ENCODE assay signal across 8 cellular contexts in genomic region chr12:57590892-57591566, GRCh38. TPM values are rescaled to one million over a fixed set of nuclear protein-coding genes. Genes with fewer than 3 reads are reported as not detected.
A peak's percentile ranks its signal among the peaks of the same experiment; 100 is the strongest.
DNase-seq lines count a peak whose midpoint lies in the region; ATAC-seq and TF ChIP-seq lines count a peak whose summit lies in the region.

Gene PIP4K2C (plus strand): TSS chr12:57591192. CDS start chr12:57591290, 98 bp downstream.

- H3K9ac ChIP-seq in SU-DHL-6 (ENCODE audit: low read length) (peak within 1 kb of the TSS; percentile 82), parathyroid adenoma (no peak within 1 kb of the TSS)

- H3K27ac Mint-ChIP-seq in activated naive CD8-positive, alpha-beta T cell treated with anti-CD3 and anti-CD28 coated beads, Interleukin-2, amount 10 ng/mL, durations not matched to agents 7 days and 5 days, result peak within 1 kb of the TSS; percentile 82

- H3K4me2 ChIP-seq in SU-DHL-6 (ENCODE audit: low read depth, low read length, poor library complexity, severe bottlenecking) (peak within 1 kb of the TSS; percentile 97), parathyroid adenoma (ENCODE audit: low read length) (peak within 1 kb of the TSS; percentile 89)

- peaks cover 21% of the 10 kb centered on the region for H3K4me1 Mint-ChIP-seq in activated naive CD8-positive, alpha-beta T cell treated with anti-CD3 and anti-CD28 coated beads, Interleukin-2, amount 10 ng/mL, durations not matched to agents 7 days and 5 days

- H3K36me3 Mint-ChIP-seq in activated naive CD8-positive, alpha-beta T cell treated with anti-CD3 and anti-CD28 coated beads, Interleukin-2, amount 10 ng/mL, durations not matched to agents 7 days and 5 days, result peaks cover 3% of the 10 kb centered on the region

- no peaks in the 10 kb centered on the region for H3K27me3 ChIP-seq in SU-DHL-6 (ENCODE audit: low read length)
- peaks cover 36% of the 10 kb centered on the region for H3K27me3 ChIP-seq in cardiac muscle cell
- H3K27me3 ChIP-seq in parathyroid adenoma (ENCODE audit: control insufficient read depth, insufficient read depth, low read length), result no peaks in the 10 kb centered on the region
- no peaks in the 10 kb centered on the region for H3K27me3 ChIP-seq in tibial artery

- H3K4me1 ChIP-seq in cardiac muscle cell (ENCODE audit: low read depth) (no peaks in the 10 kb centered on the region), parathyroid adenoma (no peaks in the 10 kb centered on the region), tibial artery (peaks cover 0 to 28% (median 13%) of the 10 kb centered on the region in 4 donors)

- peaks cover 17% of the 10 kb centered on the region for H3K79me2 ChIP-seq in SU-DHL-6 (ENCODE audit: insufficient read depth, low read length)
- no peaks in the 10 kb centered on the region for H3K79me2 ChIP-seq in parathyroid adenoma

- H3K9me3 Mint-ChIP-seq in activated naive CD8-positive, alpha-beta T cell treated with anti-CD3 and anti-CD28 coated beads, Interleukin-2, amount 10 ng/mL, durations not matched to agents 7 days and 5 days, result no peaks in the 10 kb centered on the region

- CTCF ChIA-PET in HEK293T (lab: Yijun Ruan, JAX), result interaction anchor here (1.0 to 2.5 kb wide), 3 partner anchors 8 to 136 kb away, joined by 3 to 16 read pairs (median 3); no protein-coding TSS in a partner anchor

- 0 out of 2 replicates have a peak within 1 kb of the TSS, but pooled peaks have one; percentile 5 for H3K27ac ChIP-seq in SU-DHL-6 (ENCODE audit: low read depth, low read length)
- H3K27ac ChIP-seq in cardiac muscle cell, result no peak within 1 kb of the TSS
- peak within 1 kb of the TSS; percentile 71 for H3K27ac ChIP-seq in parathyroid adenoma
- peak within 1 kb of the TSS; percentile 81 to 85 for H3K27ac ChIP-seq in tibial artery

- DNase-seq in GM10266 (ENCODE audit: extremely low spot score) (peak; percentile 94), HEK293T (ENCODE audit: extremely low spot score) (peak; percentile 94), NAMALWA (ENCODE audit: low spot score) (peak; percentile 85), cardiac muscle cell (ENCODE audit: low read depth in 1 of 2, low spot score in 1 of 2) (peak; percentile 50 to 87), tibial artery (peak; percentile 71 to 91)
- DNase-seq in activated naive CD8-positive, alpha-beta T cell treated with anti-CD3 and anti-CD28 coated beads, Interleukin-2, amount 10 ng/mL, durations not matched to agents 7 days and 5 days, result peak; percentile 85

- no peaks in the 10 kb centered on the region for H4K20me1 ChIP-seq in SU-DHL-6 (ENCODE audit: low read depth, low read length)

- H3K9me2 ChIP-seq in SU-DHL-6 (replicated peaks; ENCODE audit: insufficient read depth, low read length), result no peaks in the 10 kb centered on the region

- H2AFZ ChIP-seq in SU-DHL-6 (ENCODE audit: low read depth, low read length, severe bottlenecking) (peak within 1 kb of the TSS; percentile 97), parathyroid adenoma (peak within 1 kb of the TSS; percentile 96)

- TF ChIP-seq CTCF in GM10266 (IDR thresholded peaks at IDR 0.05; ENCODE audit: control insufficient read depth, insufficient read depth, low read depth, missing control alignments) (no peak), SU-DHL-6 (IDR thresholded peaks at IDR 0.05; ENCODE audit: insufficient read depth, low read length, poor library complexity, severe bottlenecking) (no peak), cardiac muscle cell (IDR thresholded peaks at IDR 0.05; ENCODE audit: low read depth, low read length) (no peak), parathyroid adenoma (IDR thresholded peaks at IDR 0.05) (no peak), tibial artery (IDR thresholded peaks at IDR 0.05) (no peak)

- H3K36me3 ChIP-seq in SU-DHL-6 (ENCODE audit: low read length) (no peaks in the 10 kb centered on the region), cardiac muscle cell (peaks cover 3% of the 10 kb centered on the region), parathyroid adenoma (ENCODE audit: control insufficient read depth, insufficient read depth, low read length) (no peaks in the 10 kb centered on the region), tibial artery (peaks cover 10 to 23% (median 11%) of the 10 kb centered on the region in 3 donors)

- peak within 1 kb of the TSS; percentile 89 for H3K4me3 Mint-ChIP-seq in activated naive CD8-positive, alpha-beta T cell treated with anti-CD3 and anti-CD28 coated beads, Interleukin-2, amount 10 ng/mL, durations not matched to agents 7 days and 5 days

- POLR2A ChIA-PET in HEK293T (lab: Yijun Ruan, JAX), result interaction anchor here (0.8 to 4.8 kb wide), 9 partner anchors 8 to 82 kb away, joined by 3 to 41 read pairs (median 4); partner anchors contain the start of genes ARHGEF25 and DDIT3
- POLR2A ChIA-PET in activated naive CD8-positive, alpha-beta T cell treated with anti-CD3 and anti-CD28 coated beads, Interleukin-2, amount 10 ng/mL, durations not matched to agents 7 days and 5 days (lab: Charles Lee), result interaction anchor here (0.6 to 2.3 kb wide), 9 partner anchors 9 to 154 kb away, joined by 3 to 10 read pairs (median 4); partner anchors contain the start of genes ARHGEF25, DDIT3, DTX3 and TSPAN31

- peak within 1 kb of the TSS; percentile 90 for H3K4me3 ChIP-seq in SU-DHL-6 (ENCODE audit: insufficient read depth, low read length, poor library complexity, severe bottlenecking)
- peak within 1 kb of the TSS; percentile 72 for H3K4me3 ChIP-seq in cardiac muscle cell
- peak within 1 kb of the TSS; percentile 96 for H3K4me3 ChIP-seq in parathyroid adenoma (ENCODE audit: low read depth, low read length)
- peak within 1 kb of the TSS; percentile 74 to 91 for H3K4me3 ChIP-seq in tibial artery

- peak; percentile 93 for ATAC-seq in activated naive CD8-positive, alpha-beta T cell treated with anti-CD3 and anti-CD28 coated beads, Interleukin-2, amount 10 ng/mL, durations not matched to agents 7 days and 5 days (ENCODE audit: low read depth)

- H3K9me3 ChIP-seq in SU-DHL-6 (ENCODE audit: insufficient read depth, low read length) (no peaks in the 10 kb centered on the region), cardiac muscle cell (ENCODE audit: low read depth) (no peaks in the 10 kb centered on the region), parathyroid adenoma (ENCODE audit: control insufficient read depth, low read length) (no peaks in the 10 kb centered on the region), tibial artery (no peaks in the 10 kb centered on the region)

- intact Hi-C loops in tibial artery (cut with DNase I; ENCODE audit: low total_unique reads), result no loop called here

- no peaks in the 10 kb centered on the region for H3K27me3 Mint-ChIP-seq in activated naive CD8-positive, alpha-beta T cell treated with anti-CD3 and anti-CD28 coated beads, Interleukin-2, amount 10 ng/mL, durations not matched to agents 7 days and 5 days

- no peaks in the 10 kb centered on the region for H3F3A ChIP-seq in SU-DHL-6 (ENCODE audit: insufficient read depth)

TF ChIP-seq in HEK293T, 16 proteins besides CTCF, POLR2A, EP300 and RAD21:
- TF ChIP-seq ELF4 (IDR thresholded peaks at IDR 0.05) (peak; percentile 83), ARNT (IDR thresholded peaks at IDR 0.05) (no peak), L3MBTL2 (conservative IDR thresholded peaks at IDR 0.05) (peak; percentile 71)

RNA-seq across cellular contexts. Expression of gene PIP4K2C, which starts in this region (rescaled TPM):
- total RNA-seq in activated naive CD8-positive, alpha-beta T cell treated with anti-CD3 and anti-CD28 coated beads, Interleukin-2, amount 10 ng/mL, durations not matched to agents 7 days and 5 days, result 10 to 100 TPM; 21.6 to 24.1 TPM
- 15.1 and 23.5 TPM in 2 replicates for total RNA-seq in cardiac muscle cell
- 20.4 and 25.5 TPM in 2 replicates for polyA plus RNA-seq in cardiac muscle cell
